1 cellular context compared by ENCODE assay signal in genomic region chr10:79927111-79927828, GRCh38.
A peak's percentile ranks its signal among the peaks of the same experiment; 100 is the strongest.
TF ChIP-seq lines count a peak whose summit lies in the region.

No MANE protein-coding gene starts in this region.

TF ChIP-seq in liver, 16 proteins besides CTCF, POLR2A, EP300 and RAD21 (continued from another document):
- TF ChIP-seq ZBTB33 (IDR thresholded peaks at IDR 0.05), result peak; percentile 84
- TF ChIP-seq FOXA2 (IDR thresholded peaks at IDR 0.05), result peak; percentile 70
- no peak for TF ChIP-seq ATF3 (IDR thresholded peaks at IDR 0.05)
- peak; percentile 61 for TF ChIP-seq FOXA1 (IDR thresholded peaks at IDR 0.05)
- TF ChIP-seq SP1 (IDR thresholded peaks at IDR 0.05), result peak; percentile 99
- TF ChIP-seq HNF4A (conservative IDR thresholded peaks at IDR 0.05), result peak; percentile 94
- TF ChIP-seq TAF1 (conservative IDR thresholded peaks at IDR 0.05), result peak; percentile 62
- TF ChIP-seq JUND (IDR thresholded peaks at IDR 0.05), result peak; percentile 82 to 88
- TF ChIP-seq RXRA (IDR thresholded peaks at IDR 0.05), result peak; percentile 99
- peak; percentile 71 to 90 for TF ChIP-seq EGR1 (IDR thresholded peaks at IDR 0.05; ENCODE audit: low read depth in 2 of 2)
- peak in 1 of 2 donors; percentile 64 for TF ChIP-seq GABPA (IDR thresholded peaks at IDR 0.05 in 1 of 2, conservative IDR thresholded peaks at IDR 0.05 in 1 of 2)
- TF ChIP-seq HNF4G (IDR thresholded peaks at IDR 0.05), result peak; percentile 75
- TF ChIP-seq NR2F2 (IDR thresholded peaks at IDR 0.05), result peak; percentile 94
